ENCODE assay signal across 14 cellular contexts in genomic region chr14:22482782-22483553, GRCh38.
DNase-seq lines count a peak whose midpoint lies in the region; ATAC-seq lines count a peak whose summit lies in the region.
"Had no signal": no experiment of that assay in that cellular context is flagged by ENCODE, and none has a peak within 500 bp of the region (broad histone marks: within the 10 kb centered on the region; RNA-seq: fewer than 3 reads in every experiment).

No MANE protein-coding gene starts in this region.

- peak overlapping the region; percentile 60 for H3K27ac ChIP-seq in thymus (ENCODE audit: low read depth)

- no peaks in the 10 kb centered on the region for H3K27me3 Mint-ChIP-seq in stimulated activated naive CD8-positive, alpha-beta T cell treated with anti-CD3 and anti-CD28 coated beads, Interleukin-15, Interleukin-2, amounts not matched to agents 100 ng/mL and 50 ng/mL, for 24 hours
- H3K27me3 Mint-ChIP-seq in activated naive CD8-positive, alpha-beta T cell treated with anti-CD3 and anti-CD28 coated beads, Interleukin-2, amount 50 U/mL, for 24 hours, result no peaks in the 10 kb centered on the region

- DNase-seq in stimulated activated naive CD8-positive, alpha-beta T cell treated with anti-CD3 and anti-CD28 coated beads, Interleukin-15, Interleukin-2, amounts not matched to agents 100 U/mL and 50 U/mL, for 24 hours, result no peak
- DNase-seq in NOMO-1 treated with dmso at 0.1 percent for 144 hours (lab: John Stamatoyannopoulos, UW; ENCODE audit: unreplicated experiment) (peak; percentile 2), NCI-H1105 treated with DMSO at 0.1 percent for 48 hours (lab: John Stamatoyannopoulos, UW) (no peak)
- no peak for DNase-seq in activated naive CD8-positive, alpha-beta T cell treated with anti-CD3 and anti-CD28 coated beads, Interleukin-2, amount 50 U/mL, for 24 hours
- DNase-seq: activated CD4-positive, alpha-beta T cell treated with anti-CD3 and anti-CD28 coated beads, Interleukin-2, amount 50 U/mL, for 1 hour; left cardiac atrium; right cardiac atrium; stimulated activated CD4-positive, alpha-beta T cell treated with anti-CD3 and anti-CD28 coated beads, Interleukin-4, amount 100 ng/mL, for 24 hours; stimulated activated naive CD4-positive, alpha-beta T cell had no signal

- peak overlapping the region; percentile 90 for H3K27ac Mint-ChIP-seq in stimulated activated naive CD8-positive, alpha-beta T cell treated with anti-CD3 and anti-CD28 coated beads, Interleukin-15, Interleukin-2, amounts not matched to agents 100 ng/mL and 50 ng/mL, for 24 hours
- H3K27ac Mint-ChIP-seq in activated naive CD8-positive, alpha-beta T cell treated with anti-CD3 and anti-CD28 coated beads, Interleukin-2, amount 50 U/mL, for 24 hours, result peak overlapping the region; percentile 88

- peak overlapping the region; percentile 43 for H3K4me3 ChIP-seq in thymus (ENCODE audit: low read length)

- peaks cover 62% of the 10 kb centered on the region for H3K4me1 Mint-ChIP-seq in stimulated activated naive CD8-positive, alpha-beta T cell treated with anti-CD3 and anti-CD28 coated beads, Interleukin-15, Interleukin-2, amounts not matched to agents 100 ng/mL and 50 ng/mL, for 24 hours (ENCODE audit: low read depth)
- peaks cover 36% of the 10 kb centered on the region for H3K4me1 Mint-ChIP-seq in activated naive CD8-positive, alpha-beta T cell treated with anti-CD3 and anti-CD28 coated beads, Interleukin-2, amount 50 U/mL, for 24 hours

- H3K36me3 Mint-ChIP-seq in stimulated activated naive CD8-positive, alpha-beta T cell treated with anti-CD3 and anti-CD28 coated beads, Interleukin-15, Interleukin-2, amounts not matched to agents 100 ng/mL and 50 ng/mL, for 24 hours (ENCODE audit: low read depth), result peaks cover 21% of the 10 kb centered on the region
- H3K36me3 Mint-ChIP-seq in activated naive CD8-positive, alpha-beta T cell treated with anti-CD3 and anti-CD28 coated beads, Interleukin-2, amount 50 U/mL, for 24 hours (ENCODE audit: low read depth), result peaks cover 20% of the 10 kb centered on the region

- no peaks in the 10 kb centered on the region for H3K9me3 ChIP-seq in thymus (ENCODE audit: control insufficient read depth)

- no peaks in the 10 kb centered on the region for H3K9me3 Mint-ChIP-seq in stimulated activated naive CD8-positive, alpha-beta T cell treated with anti-CD3 and anti-CD28 coated beads, Interleukin-15, Interleukin-2, amounts not matched to agents 100 ng/mL and 50 ng/mL, for 24 hours
- H3K9me3 Mint-ChIP-seq in activated naive CD8-positive, alpha-beta T cell treated with anti-CD3 and anti-CD28 coated beads, Interleukin-2, amount 50 U/mL, for 24 hours, result no peaks in the 10 kb centered on the region

- peaks cover 4% of the 10 kb centered on the region for H3K36me3 ChIP-seq in thymus (ENCODE audit: control insufficient read depth, insufficient read depth)

- H3K4me1 ChIP-seq in thymus (ENCODE audit: control insufficient read depth, insufficient read depth, low read length), result peaks cover 38% of the 10 kb centered on the region

- no peak for ATAC-seq in stimulated activated naive CD8-positive, alpha-beta T cell treated with anti-CD3 and anti-CD28 coated beads, Interleukin-15, Interleukin-2, amounts not matched to agents 100 U/mL and 50 U/mL, for 24 hours
- ATAC-seq in activated naive CD8-positive, alpha-beta T cell treated with anti-CD3 and anti-CD28 coated beads, Interleukin-2, amount 50 U/mL, for 24 hours, result no peak
- ATAC-seq in HG02798 (IDR thresholded peaks at IDR 0.05; ENCODE audit: poor library complexity, unreplicated experiment), result no peak
- no peak for ATAC-seq in HG03196 (IDR thresholded peaks at IDR 0.05; ENCODE audit: unreplicated experiment)
- ATAC-seq: esophagus mucosa had no signal

- H3K4me3 Mint-ChIP-seq in stimulated activated naive CD8-positive, alpha-beta T cell treated with anti-CD3 and anti-CD28 coated beads, Interleukin-15, Interleukin-2, amounts not matched to agents 100 ng/mL and 50 ng/mL, for 24 hours, result peak overlapping the region; percentile 85
- H3K4me3 Mint-ChIP-seq in activated naive CD8-positive, alpha-beta T cell treated with anti-CD3 and anti-CD28 coated beads, Interleukin-2, amount 50 U/mL, for 24 hours, result peak overlapping the region; percentile 88

- no peaks in the 10 kb centered on the region for H3K27me3 ChIP-seq in thymus (ENCODE audit: control insufficient read depth, insufficient read depth)

- 87% methylated on average over 6 of the region's 6 CpGs for WGBS in thymus
